14 cellular contexts compared by ENCODE assay signal in genomic region chr10:32962541-32962940, GRCh38. TPM values are rescaled to one million over a fixed set of nuclear protein-coding genes. Genes with fewer than 3 reads are reported as not detected.
A peak's percentile ranks its signal among the peaks of the same experiment; 100 is the strongest.
DNase-seq lines count a peak whose midpoint lies in the region; ATAC-seq, FAIRE-seq and TF ChIP-seq lines count a peak whose summit lies in the region.
"Had no signal": no experiment of that assay in that cellular context is flagged by ENCODE, and none has a peak within 500 bp of the region (broad histone marks: within the 10 kb centered on the region; RNA-seq: fewer than 3 reads in every experiment).

No MANE protein-coding gene starts in this region.

- no peaks in the 10 kb centered on the region for H3K9me3 Mint-ChIP-seq in CD8-positive, alpha-beta memory T cell
- H3K9me3 Mint-ChIP-seq: activated naive CD4-positive, alpha-beta T cell treated with anti-CD3 and anti-CD28 coated beads, Interleukin-2, amount 10 ng/mL, durations not matched to agents 7 days and 5 days; immature natural killer cell had no signal

- CTCF ChIA-PET in GM12878 (lab: Yijun Ruan, JAX), result no interaction called here
- CTCF ChIA-PET in CD8-positive, alpha-beta memory T cell (lab: Charles Lee), result no interaction called here

- intact Hi-C loops in GM12878 (cut with micrococcal nuclease; ENCODE audit: unreplicated experiment), result no loop called here
- intact Hi-C loops in aorta (cut with DNase I), result loop anchor here (1.0 to 2.0 kb wide), 3 partner anchors 18 to 43 kb away; no protein-coding TSS in a partner anchor

- no peaks in the 10 kb centered on the region for H3K9me3 ChIP-seq in HUES48 (ENCODE audit: control insufficient read depth, insufficient read depth, low read length)
- no peaks in the 10 kb centered on the region for H3K9me3 ChIP-seq in GM12878 (replicated peaks; ENCODE audit: control insufficient read depth, insufficient read depth, low read length)
- no peaks in the 10 kb centered on the region for H3K9me3 ChIP-seq in keratinocyte (ENCODE audit: control insufficient read depth, low read depth, low read length)
- no peaks in the 10 kb centered on the region for H3K9me3 ChIP-seq in suprapubic skin
- H3K9me3 ChIP-seq in CD8-positive, alpha-beta memory T cell (ENCODE audit: low read length), result no peaks in the 10 kb centered on the region
- H3K9me3 ChIP-seq in aorta (ENCODE audit: control insufficient read depth, low read length), result no peaks in the 10 kb centered on the region
- H3K9me3 ChIP-seq: neutrophil had no signal

- H3K4me3 Mint-ChIP-seq in CD8-positive, alpha-beta memory T cell, result no peak overlapping the region
- H3K4me3 Mint-ChIP-seq: activated naive CD4-positive, alpha-beta T cell treated with anti-CD3 and anti-CD28 coated beads, Interleukin-2, amount 10 ng/mL, durations not matched to agents 7 days and 5 days; immature natural killer cell had no signal

- H3K27ac Mint-ChIP-seq in CD8-positive, alpha-beta memory T cell, result no peak overlapping the region
- H3K27ac Mint-ChIP-seq: activated naive CD4-positive, alpha-beta T cell treated with anti-CD3 and anti-CD28 coated beads, Interleukin-2, amount 10 ng/mL, durations not matched to agents 7 days and 5 days; immature natural killer cell had no signal

- no peaks in the 10 kb centered on the region for H3K9me1 ChIP-seq in keratinocyte (ENCODE audit: control insufficient read depth, extremely low read depth, insufficient read depth, low read length)

- no peak for TF ChIP-seq CTCF in GM12878 (IDR thresholded peaks at IDR 0.05 in 2 of 3, conservative IDR thresholded peaks at IDR 0.05 in 1 of 3; ENCODE audit: control insufficient read depth in 2 of 3, extremely low read depth in 1 of 3, insufficient read depth in 1 of 3, low read depth in 3 of 3, low read length in 3 of 3)
- no peak for TF ChIP-seq CTCF in keratinocyte (optimal IDR thresholded peaks at IDR 0.05 in 1 of 3, IDR thresholded peaks at IDR 0.05 in 1 of 3, conservative IDR thresholded peaks at IDR 0.05 in 1 of 3; ENCODE audit: extremely low read depth in 1 of 3, insufficient read depth in 2 of 3, low read length in 3 of 3)
- no peak for TF ChIP-seq CTCF in suprapubic skin (IDR thresholded peaks at IDR 0.05)
- no peak for TF ChIP-seq CTCF in GM13977 (IDR thresholded peaks at IDR 0.05; ENCODE audit: extremely low read depth, insufficient read depth, missing control alignments)

- TF ChIP-seq RAD21 in GM12878 (IDR thresholded peaks at IDR 0.05; ENCODE audit: insufficient read depth, low read depth, low read length), result no peak

- H3K4me3 ChIP-seq in HUES48 (ENCODE audit: low read depth, low read length) (peak overlapping the region; percentile 31; the same call in 1 of the 2 replicates), GM12878 (no peak overlapping the region), keratinocyte (ENCODE audit: control insufficient read depth in 2 of 3, extremely low read depth in 1 of 3, insufficient read depth in 2 of 3, low read depth in 1 of 3, low read length in 3 of 3) (peak overlapping the region in 2 of 3 experiments; percentile 32 to 62), suprapubic skin (peak overlapping the region; percentile 9), aorta (ENCODE audit: low read length in 2 of 2) (peak overlapping the region in 1 of 2 donors; percentile 39)
- H3K4me3 ChIP-seq in CD8-positive, alpha-beta memory T cell (ENCODE audit: low read length), result no peak overlapping the region

- H3K9ac ChIP-seq in HUES48 (ENCODE audit: low read depth, low read length) (peak overlapping the region; percentile 38; the same call in 1 of the 2 replicates), GM12878 (ENCODE audit: control insufficient read depth, insufficient read depth, low read length) (no peak overlapping the region), keratinocyte (ENCODE audit: control insufficient read depth, extremely low read depth, insufficient read depth, low read length) (peak overlapping the region; percentile 66)

- BruUV-seq in GM12878 (replicated peaks; lab: Mats Ljungman, UMichigan), result no TSS peak

- H3K27ac ChIP-seq in HUES48 (ENCODE audit: low read depth, low read length), result peak overlapping the region; percentile 94
- H3K27ac ChIP-seq in GM12878 (ENCODE audit: control insufficient read depth, insufficient read depth), result no peak overlapping the region
- peak overlapping the region; percentile 83 for H3K27ac ChIP-seq in keratinocyte (ENCODE audit: control insufficient read depth, insufficient read depth, low read length)
- H3K27ac ChIP-seq in suprapubic skin, result peak overlapping the region; percentile 69
- H3K27ac ChIP-seq in CD8-positive, alpha-beta memory T cell (ENCODE audit: low read depth, low read length), result no peak overlapping the region
- H3K27ac ChIP-seq in aorta (ENCODE audit: low read depth in 1 of 2, low read length in 2 of 2), result peak overlapping the region in 1 of 2 donors; percentile 77
- H3K27ac ChIP-seq: neutrophil had no signal

- ATAC-seq in GM12878 (no peak), aorta (ENCODE audit: low FRiP score) (no peak)

- H3K27me3 Mint-ChIP-seq in CD8-positive, alpha-beta memory T cell, result peaks cover 0 to 1% of the 10 kb centered on the region in 2 donors

- H3K79me2 ChIP-seq in GM12878 (ENCODE audit: control insufficient read depth, insufficient read depth, low read length) (peaks cover 2% of the 10 kb centered on the region; the same call in 1 of the 2 replicates), keratinocyte (ENCODE audit: control insufficient read depth, insufficient read depth, low read length) (peaks cover 34% of the 10 kb centered on the region)

- no peak for DNase-seq in GM12878 (ENCODE audit: low read depth, low spot score)
- no peak for DNase-seq in keratinocyte (ENCODE audit: low read depth, low spot score)
- DNase-seq in suprapubic skin (ENCODE audit: low spot score in 2 of 2), result no peak
- DNase-seq in GM13977 (ENCODE audit: low spot score), result no peak
- no peak for DNase-seq in stimulated activated CD4-positive, alpha-beta T cell treated with anti-CD3 and anti-CD28 coated beads, Interleukin-15, amount 100 ng/mL, for 24 hours
- DNase-seq in CD8-positive, alpha-beta memory T cell, result no peak
- DNase-seq in aorta, result no peak
- DNase-seq: activated CD4-positive, alpha-beta T cell treated with anti-CD3 and anti-CD28 coated beads, Interleukin-2, amount 50 U/mL, for 48 hours; activated naive CD4-positive, alpha-beta T cell treated with anti-CD3 and anti-CD28 coated beads, Interleukin-2, amount 10 ng/mL, durations not matched to agents 7 days and 5 days; COR-L47; immature natural killer cell; NCI-H748 treated with DMSO at 0.1 percent for 48 hours had no signal

- RAD21 ChIA-PET in GM12878 (lab: Charles Lee; ENCODE audit: unreplicated experiment), result no interaction called here

- POLR2A ChIA-PET in GM12878 (lab: Charles Lee), result no interaction called here
- POLR2A ChIA-PET in CD8-positive, alpha-beta memory T cell (lab: Charles Lee), result interaction anchor here (0.8 kb wide), 1 partner anchor 20 kb away, joined by 3 read pairs; no protein-coding TSS in a partner anchor

- SMC1A ChIA-PET in GM12878 (lab: Charles Lee; ENCODE audit: uncharacterized antibody, unreplicated experiment), result no interaction called here

- no peak overlapping the region for H2AFZ ChIP-seq in GM12878 (ENCODE audit: control insufficient read depth, low read depth, low read length)
- H2AFZ ChIP-seq in keratinocyte (ENCODE audit: control insufficient read depth, low read length), result no peak overlapping the region

- no peak for TF ChIP-seq POLR2A in GM12878 (IDR thresholded peaks at IDR 0.05; ENCODE audit: low read depth, low read length)
- no peak for TF ChIP-seq POLR2A in suprapubic skin (IDR thresholded peaks at IDR 0.05)

- H3K4me2 ChIP-seq in GM12878 (ENCODE audit: control insufficient read depth, insufficient read depth), result no peak overlapping the region
- H3K4me2 ChIP-seq in keratinocyte (ENCODE audit: control insufficient read depth, extremely low read depth, insufficient read depth, low read depth, low read length), result peak overlapping the region; percentile 92

- dilution Hi-C loops in keratinocyte (cut with MboI; ENCODE audit: extremely low pct_ligation_motif_present, low sequenced_read_pairs), result no loop called here

- no peaks in the 10 kb centered on the region for H3K27me3 ChIP-seq in HUES48 (ENCODE audit: control insufficient read depth, insufficient read depth, low read length)
- no peaks in the 10 kb centered on the region for H3K27me3 ChIP-seq in GM12878 (replicated peaks in 1 of 2; ENCODE audit: control insufficient read depth in 2 of 2, insufficient read depth in 2 of 2, low read length in 1 of 2)
- H3K27me3 ChIP-seq in keratinocyte (ENCODE audit: control insufficient read depth, extremely low read depth, insufficient read depth, low read length), result no peaks in the 10 kb centered on the region
- H3K27me3 ChIP-seq in suprapubic skin, result no peaks in the 10 kb centered on the region
- H3K27me3 ChIP-seq in CD8-positive, alpha-beta memory T cell (ENCODE audit: insufficient read depth, low read length, poor library complexity, severe bottlenecking), result no peaks in the 10 kb centered on the region
- no peaks in the 10 kb centered on the region for H3K27me3 ChIP-seq in aorta (ENCODE audit: control insufficient read depth in 1 of 2, insufficient read depth in 2 of 2, low read length in 1 of 2)

- H3K4me1 ChIP-seq in HUES48 (ENCODE audit: control insufficient read depth, insufficient read depth, low read length) (peaks cover 41% of the 10 kb centered on the region), GM12878 (ENCODE audit: control insufficient read depth, insufficient read depth, low read length) (peaks cover 18% of the 10 kb centered on the region), keratinocyte (ENCODE audit: control insufficient read depth, extremely low read depth, insufficient read depth, low read length) (peaks cover 26% of the 10 kb centered on the region), suprapubic skin (peaks cover 36% of the 10 kb centered on the region), aorta (ENCODE audit: control insufficient read depth in 1 of 2, insufficient read depth in 2 of 2, low read length in 2 of 2) (peaks cover 0 to 5% of the 10 kb centered on the region in 2 donors)
- H3K4me1 ChIP-seq in CD8-positive, alpha-beta memory T cell (ENCODE audit: insufficient read depth, low read length), result peaks cover 4% of the 10 kb centered on the region

- 48% methylated on average over 4 of the region's 4 CpGs for WGBS in GM12878 (ENCODE audit: insufficient coverage, insufficient replicate concordance, low lambda C conversion rate, missing lambda C conversion rate)
- WGBS in suprapubic skin, result 36% methylated on average over 4 of the region's 4 CpGs
- WGBS in aorta, 2 donors, result 2 to 9% methylated on average over 4 of the region's 4 CpGs

- H3K36me3 Mint-ChIP-seq in CD8-positive, alpha-beta memory T cell, result peaks cover 0 to 6% (median 0%) of the 10 kb centered on the region in 3 donors

- in situ Hi-C loops in GM12878 (cut with MboI) (no loop called here), GM13977 (cut with MboI; ENCODE audit: low pct_unique_long_range_greater_than_20kb, low sequenced_read_pairs, unreplicated experiment) (no loop called here)

- no peaks in the 10 kb centered on the region for H3K36me3 ChIP-seq in HUES48 (ENCODE audit: control insufficient read depth, insufficient read depth, low read length)
- no peaks in the 10 kb centered on the region for H3K36me3 ChIP-seq in GM12878 (ENCODE audit: control insufficient read depth in 2 of 2, insufficient read depth in 2 of 2, low read length in 1 of 2)
- no peaks in the 10 kb centered on the region for H3K36me3 ChIP-seq in keratinocyte (ENCODE audit: control insufficient read depth in 2 of 2, extremely low read depth in 1 of 2, insufficient read depth in 2 of 2, low read length in 2 of 2)
- no peaks in the 10 kb centered on the region for H3K36me3 ChIP-seq in suprapubic skin
- no peaks in the 10 kb centered on the region for H3K36me3 ChIP-seq in CD8-positive, alpha-beta memory T cell (ENCODE audit: insufficient read depth, low read length)
- H3K36me3 ChIP-seq in aorta (ENCODE audit: control insufficient read depth in 1 of 2, insufficient read depth in 2 of 2, low read length in 1 of 2), result no peaks in the 10 kb centered on the region
- H3K36me3 ChIP-seq: neutrophil had no signal

- H3K4me1 Mint-ChIP-seq in CD8-positive, alpha-beta memory T cell, result peaks cover 20 to 32% (median 20%) of the 10 kb centered on the region in 3 donors

- TF ChIP-seq EP300 in GM12878 (IDR thresholded peaks at IDR 0.05; ENCODE audit: borderline replicate concordance in 1 of 2, control insufficient read depth in 1 of 2, low read depth in 2 of 2, low read length in 2 of 2), result no peak
- TF ChIP-seq EP300 in suprapubic skin (IDR thresholded peaks at IDR 0.05), result no peak

- FAIRE-seq in GM12878 (lab: Jason Lieb, UNC), result no peak
- no peak for FAIRE-seq in keratinocyte (lab: Jason Lieb, UNC)

- H4K20me1 ChIP-seq in GM12878 (ENCODE audit: control insufficient read depth, insufficient read depth) (no peaks in the 10 kb centered on the region), keratinocyte (ENCODE audit: control insufficient read depth, extremely low read depth, insufficient read depth, low read length) (no peaks in the 10 kb centered on the region)

RNA-seq across cellular contexts. Expression of gene ITGB1, which starts 4.5 kb away (rescaled TPM):
- total RNA-seq in GM12878 (2013; cell fraction: nucleolus; rRNA removed), result 60.5 and 61.3 TPM in 2 replicates
- total RNA-seq in GM12878 (2014; rRNA removed) (7.9 and 10.1 TPM in 2 replicates), GM12878 (2014; rRNA removed; fragmentation: Illumina TruSeq; extraction: Trizol) (10.7 and 11.0 TPM in 2 replicates), GM12878 (2021) (9.8 and 11.4 TPM in 2 replicates), suprapubic skin (100 to 1,000 TPM; 167 to 261 (median 218) TPM), aorta (1,000 to 10,000 TPM in 1 of 2 donors, 100 to 1,000 TPM in 1; 870 to 1,426 TPM)
- polyA plus RNA-seq in GM12878 (2011; ENCODE audit: low read depth), result 24.4 TPM
- polyA plus RNA-seq in GM12878 (2011; rRNA removed) (20.7 and 33.0 TPM in 2 replicates), GM12878 (2014; fragmentation: Illumina TruSeq; extraction: Trizol) (9.7 and 12.6 TPM in 2 replicates), GM12878 (2014; fragmentation: Nextera tagmentation; extraction: Ambion mirVana) (1 to 10 TPM; 2.8 to 3.4 TPM), GM12878 (2014; rRNA removed) (7.9 and 8.2 TPM in 2 replicates), GM12878 (2016; fragmentation: Nextera tagmentation; extraction: Ambion mirVana) (10 to 100 TPM; 15.5 to 16.5 TPM), keratinocyte (1,026 to 1,445 TPM (median 1,030 TPM) in 3 replicates), aorta (100 to 1,000 TPM; 678 to 697 TPM)
- 6.1 and 8.3 TPM in 2 replicates for polyA plus RNA-seq in GM12878 (2011; cell fraction: cytosol; rRNA removed)
- 5.3 and 7.0 TPM in 2 replicates for polyA plus RNA-seq in GM12878 (2011; cell fraction: nucleus; rRNA removed)
- 35.8 and 40.1 TPM in 2 replicates for polyA plus RNA-seq in GM12878 (2012)
- polyA minus RNA-seq in GM12878 (2011; rRNA and poly(A)+ RNA removed), result 8.3 and 15.9 TPM in 2 replicates
- 30.9 and 57.1 TPM in 2 replicates for polyA minus RNA-seq in GM12878 (2011; cell fraction: cytosol; rRNA and poly(A)+ RNA removed)
- 5.3 and 10.5 TPM in 2 replicates for polyA minus RNA-seq in GM12878 (2011; cell fraction: nucleus; rRNA and poly(A)+ RNA removed)
- 511 TPM for polyA plus RNA-seq in keratinocyte (2011; ENCODE audit: low read depth)
- polyA plus RNA-seq in keratinocyte (2011; cell fraction: cytosol; rRNA removed), result 420 and 664 TPM in 2 replicates
- 1,436 and 2,106 TPM in 2 replicates for polyA plus RNA-seq in keratinocyte (2011; cell fraction: nucleus; rRNA removed)
- polyA plus RNA-seq in keratinocyte (2012; ENCODE audit: low replicate concordance), result 328 and 1,010 TPM in 2 replicates
- polyA minus RNA-seq in keratinocyte, result 361 to 979 TPM (median 522 TPM) in 3 replicates
- polyA minus RNA-seq in keratinocyte (2011; cell fraction: cytosol; rRNA and poly(A)+ RNA removed), result 475 TPM
- polyA minus RNA-seq in keratinocyte (2011; cell fraction: nucleus; rRNA and poly(A)+ RNA removed), result 1,567 and 2,524 TPM in 2 replicates
- total RNA-seq in CD8-positive, alpha-beta memory T cell, result 10 to 100 TPM; 75.5 to 82.1 TPM
- polyA plus RNA-seq in CD8-positive, alpha-beta memory T cell, result 342 TPM

Comparison
In these comparisons a context has a peak if more than half of its experiments do, and no peak if none do; other contexts are left out.
1. H3K27ac ChIP-seq: peak in HUES48 (single experiment), keratinocyte (single experiment) and suprapubic skin (single experiment); none in GM12878 (single experiment) and CD8-positive, alpha-beta memory T cell (single experiment).
2. H3K4me3 ChIP-seq: peak in HUES48 (single experiment), keratinocyte (2 of 3) and suprapubic skin (single experiment); none in GM12878 (single experiment) and CD8-positive, alpha-beta memory T cell (single experiment).